22 cellular contexts compared by ENCODE assay signal in genomic region chr7:12152196-12152918, GRCh38.
"Had no signal": no experiment of that assay in that cellular context is flagged by ENCODE, and none has a peak within 500 bp of the region (broad histone marks: within the 10 kb centered on the region; RNA-seq: fewer than 3 reads in every experiment).

No MANE protein-coding gene starts in this region.

- H3K27ac ChIP-seq: brain microvascular endothelial cell, gastrocnemius medialis, heart left ventricle, sigmoid colon, spleen had no signal

- H3K27me3 ChIP-seq: brain microvascular endothelial cell, gastrocnemius medialis, heart left ventricle, sigmoid colon, spleen had no signal

- H3K4me1 ChIP-seq: gastrocnemius medialis, heart left ventricle, sigmoid colon, spleen had no signal

- H3K4me3 ChIP-seq: gastrocnemius medialis, heart left ventricle, sigmoid colon, spleen had no signal

- FAIRE-seq: endometrium had no signal

- H3K9me3 ChIP-seq: gastrocnemius medialis, sigmoid colon, spleen had no signal

- H3K4me3 Mint-ChIP-seq: central memory CD8-positive, alpha-beta T cell; memory B cell; naive thymus-derived CD8-positive, alpha-beta T cell; stimulated activated memory B cell treated with anti-CD40 and anti-IgM and Interleukin-4, amounts not matched to agents 10 μg/mL and 1 μg/mL and 100 μg/mL, for 72 hours had no signal

- ATAC-seq: gastrocnemius medialis; heart left ventricle; naive thymus-derived CD8-positive, alpha-beta T cell; stimulated activated memory B cell treated with anti-CD40 and anti-IgM and Interleukin-4, amounts not matched to agents 10 μg/mL and 1 μg/mL and 100 μg/mL, for 72 hours had no signal

- DNase-seq: activated CD4-positive, alpha-beta T cell treated with anti-CD3 and anti-CD28 coated beads, Interleukin-2, amount 50 U/mL, for 1 hour; activated CD8-positive, alpha-beta memory T cell treated with anti-CD3 and anti-CD28 coated beads, Interleukin-2, amount 50 U/mL, for 4 hours; activated effector memory CD4-positive, alpha-beta T cell treated with Interleukin-2 at 50 U/mL for 16 hours; activated naive CD4-positive, alpha-beta T cell treated with anti-CD3 and anti-CD28 coated beads, Interleukin-2, amount 50 U/mL, for 16 hours; activated T-cell treated with anti-CD3 and anti-CD28 coated beads, Interleukin-2, amount 50 U/mL, for 48 hours; aorta; brain microvascular endothelial cell; cortex of kidney; erythroblast; gastrocnemius medialis; heart left ventricle; kidney glomerular epithelial cell; naive thymus-derived CD8-positive, alpha-beta T cell; sigmoid colon; spleen; stimulated activated CD4-positive, alpha-beta T cell treated with anti-CD3 and anti-CD28 coated beads, Interleukin-4, amount 100 ng/mL, for 4 hours; T-helper 1 cell; T1000 had no signal

- H3K27ac Mint-ChIP-seq: memory B cell; stimulated activated memory B cell treated with anti-CD40 and anti-IgM and Interleukin-4, amounts not matched to agents 10 μg/mL and 1 μg/mL and 100 μg/mL, for 72 hours had no signal

- H3K9me3 Mint-ChIP-seq: central memory CD8-positive, alpha-beta T cell; naive thymus-derived CD8-positive, alpha-beta T cell; stimulated activated memory B cell treated with anti-CD40 and anti-IgM and Interleukin-4, amounts not matched to agents 10 μg/mL and 1 μg/mL and 100 μg/mL, for 72 hours had no signal

- H3K4me1 Mint-ChIP-seq: memory B cell; stimulated activated memory B cell treated with anti-CD40 and anti-IgM and Interleukin-4, amounts not matched to agents 10 μg/mL and 1 μg/mL and 100 μg/mL, for 72 hours had no signal

- H3K36me3 ChIP-seq: brain microvascular endothelial cell, gastrocnemius medialis, heart left ventricle, sigmoid colon, spleen had no signal

- H3K36me3 Mint-ChIP-seq: memory B cell; naive thymus-derived CD8-positive, alpha-beta T cell; stimulated activated memory B cell treated with anti-CD40 and anti-IgM and Interleukin-4, amounts not matched to agents 10 μg/mL and 1 μg/mL and 100 μg/mL, for 72 hours had no signal
